Comparison of ENCODE assay signal across 13 cellular contexts in genomic region chr22:19810381-19811141, GRCh38. TPM values are rescaled to one million over a fixed set of nuclear protein-coding genes. Genes with fewer than 3 reads are reported as not detected.
DNase-seq lines count a peak whose midpoint lies in the region; ATAC-seq and FAIRE-seq lines count a peak whose summit lies in the region.
"Had no signal": no experiment of that assay in that cellular context is flagged by ENCODE, and none has a peak within 500 bp of the region (broad histone marks: within the 10 kb centered on the region; RNA-seq: fewer than 3 reads in every experiment).

No MANE protein-coding gene starts in this region.

- peaks cover 18% of the 10 kb centered on the region for H3K4me1 Mint-ChIP-seq in activated naive CD4-positive, alpha-beta T cell treated with anti-CD3 and anti-CD28 coated beads, Interleukin-2, amount 10 ng/mL, durations not matched to agents 7 days and 5 days
- peaks cover 3% of the 10 kb centered on the region for H3K4me1 Mint-ChIP-seq in activated naive CD8-positive, alpha-beta T cell treated with anti-CD3 and anti-CD28 coated beads, Interleukin-2, amount 10 ng/mL, durations not matched to agents 7 days and 5 days

- DNase-seq in activated naive CD4-positive, alpha-beta T cell treated with anti-CD3 and anti-CD28 coated beads, Interleukin-2, amount 10 ng/mL, durations not matched to agents 7 days and 5 days, result peak; percentile 51
- DNase-seq in activated naive CD4-positive, alpha-beta T cell (lab: John Stamatoyannopoulos, UW), result no peak
- peak; percentile 44 for DNase-seq in activated naive CD8-positive, alpha-beta T cell treated with anti-CD3 and anti-CD28 coated beads, Interleukin-2, amount 10 ng/mL, durations not matched to agents 7 days and 5 days
- DNase-seq in kidney glomerular epithelial cell (lab: John Stamatoyannopoulos, UW), result peak; percentile 59
- peak; percentile 72 for DNase-seq in urothelium cell line (ENCODE audit: low spot score)
- no peak for DNase-seq in OCI-M2 (lab: John Stamatoyannopoulos, UW; ENCODE audit: unreplicated experiment)
- no peak for DNase-seq in NCI-H187 (lab: John Stamatoyannopoulos, UW)
- DNase-seq: gastrocnemius medialis, PC-3 had no signal

- peak; percentile 27 for FAIRE-seq in urothelium cell line (lab: Jason Lieb, UNC)

- no peak overlapping the region for H3K27ac Mint-ChIP-seq in activated naive CD4-positive, alpha-beta T cell treated with anti-CD3 and anti-CD28 coated beads, Interleukin-2, amount 10 ng/mL, durations not matched to agents 7 days and 5 days
- peak overlapping the region; percentile 30 for H3K27ac Mint-ChIP-seq in activated naive CD8-positive, alpha-beta T cell treated with anti-CD3 and anti-CD28 coated beads, Interleukin-2, amount 10 ng/mL, durations not matched to agents 7 days and 5 days

- peak; percentile 69 for ATAC-seq in activated naive CD8-positive, alpha-beta T cell treated with anti-CD3 and anti-CD28 coated beads, Interleukin-2, amount 10 ng/mL, durations not matched to agents 7 days and 5 days (ENCODE audit: low read depth)
- ATAC-seq in GM19351 (IDR thresholded peaks at IDR 0.05; ENCODE audit: unreplicated experiment), result no peak
- ATAC-seq: gastrocnemius medialis, PC-3 had no signal

- H3K27me3 Mint-ChIP-seq in activated naive CD4-positive, alpha-beta T cell treated with anti-CD3 and anti-CD28 coated beads, Interleukin-2, amount 10 ng/mL, durations not matched to agents 7 days and 5 days, result no peaks in the 10 kb centered on the region
- no peaks in the 10 kb centered on the region for H3K27me3 Mint-ChIP-seq in activated naive CD8-positive, alpha-beta T cell treated with anti-CD3 and anti-CD28 coated beads, Interleukin-2, amount 10 ng/mL, durations not matched to agents 7 days and 5 days
- H3K27me3 Mint-ChIP-seq: CD4-positive, alpha-beta memory T cell had no signal

- POLR2A ChIA-PET in activated naive CD8-positive, alpha-beta T cell treated with anti-CD3 and anti-CD28 coated beads, Interleukin-2, amount 10 ng/mL, durations not matched to agents 7 days and 5 days (lab: Charles Lee), result no interaction called here

- no peaks in the 10 kb centered on the region for H3K36me3 Mint-ChIP-seq in activated naive CD4-positive, alpha-beta T cell treated with anti-CD3 and anti-CD28 coated beads, Interleukin-2, amount 10 ng/mL, durations not matched to agents 7 days and 5 days
- H3K36me3 Mint-ChIP-seq in activated naive CD8-positive, alpha-beta T cell treated with anti-CD3 and anti-CD28 coated beads, Interleukin-2, amount 10 ng/mL, durations not matched to agents 7 days and 5 days, result no peaks in the 10 kb centered on the region

- no peaks in the 10 kb centered on the region for H3K9me3 Mint-ChIP-seq in activated naive CD4-positive, alpha-beta T cell treated with anti-CD3 and anti-CD28 coated beads, Interleukin-2, amount 10 ng/mL, durations not matched to agents 7 days and 5 days
- H3K9me3 Mint-ChIP-seq in activated naive CD8-positive, alpha-beta T cell treated with anti-CD3 and anti-CD28 coated beads, Interleukin-2, amount 10 ng/mL, durations not matched to agents 7 days and 5 days, result no peaks in the 10 kb centered on the region
- H3K9me3 Mint-ChIP-seq: CD4-positive, alpha-beta memory T cell had no signal

- CTCF ChIA-PET in activated naive CD4-positive, alpha-beta T cell treated with anti-CD3 and anti-CD28 coated beads, Interleukin-2, amount 10 ng/mL, durations not matched to agents 7 days and 5 days (lab: Charles Lee), result no interaction called here

- no peak overlapping the region for H3K4me3 Mint-ChIP-seq in activated naive CD4-positive, alpha-beta T cell treated with anti-CD3 and anti-CD28 coated beads, Interleukin-2, amount 10 ng/mL, durations not matched to agents 7 days and 5 days
- H3K4me3 Mint-ChIP-seq in activated naive CD8-positive, alpha-beta T cell treated with anti-CD3 and anti-CD28 coated beads, Interleukin-2, amount 10 ng/mL, durations not matched to agents 7 days and 5 days, result no peak overlapping the region
- H3K4me3 Mint-ChIP-seq: CD4-positive, alpha-beta memory T cell had no signal

RNA-seq across cellular contexts. Expression of gene GNB1L, which starts 44.1 kb away (rescaled TPM):
- total RNA-seq in activated naive CD8-positive, alpha-beta T cell treated with anti-CD3 and anti-CD28 coated beads, Interleukin-2, amount 10 ng/mL, durations not matched to agents 7 days and 5 days, result 10 to 100 TPM; 11.9 to 12.7 TPM

RNA-seq across cellular contexts. Expression of gene RTL10, which starts 44.1 kb away (rescaled TPM):
- total RNA-seq in activated naive CD8-positive, alpha-beta T cell treated with anti-CD3 and anti-CD28 coated beads, Interleukin-2, amount 10 ng/mL, durations not matched to agents 7 days and 5 days, result 10 to 100 TPM; 18.4 to 18.9 TPM

RNA-seq across cellular contexts. Expression of gene TBX1, which starts 50.0 kb away (rescaled TPM):
- total RNA-seq in activated naive CD8-positive, alpha-beta T cell treated with anti-CD3 and anti-CD28 coated beads, Interleukin-2, amount 10 ng/mL, durations not matched to agents 7 days and 5 days, result under 1 TPM; 0.37 to 0.47 TPM
- total RNA-seq: CD4-positive, alpha-beta memory T cell; H4; mononuclear cell had no signal

Comparison
In these comparisons a context has a peak if more than half of its experiments do, and no peak if none do; other contexts are left out.
1. DNase-seq: peak in activated naive CD4-positive, alpha-beta T cell treated with anti-CD3 and anti-CD28 coated beads, Interleukin-2, amount 10 ng/mL, durations not matched to agents 7 days and 5 days (single experiment), activated naive CD8-positive, alpha-beta T cell treated with anti-CD3 and anti-CD28 coated beads, Interleukin-2, amount 10 ng/mL, durations not matched to agents 7 days and 5 days (single experiment), kidney glomerular epithelial cell (single experiment) and urothelium cell line (single experiment); none in activated naive CD4-positive, alpha-beta T cell (0 of 4), OCI-M2 (single experiment) and NCI-H187 (0 of 2).